In the genomic region with DNA sequence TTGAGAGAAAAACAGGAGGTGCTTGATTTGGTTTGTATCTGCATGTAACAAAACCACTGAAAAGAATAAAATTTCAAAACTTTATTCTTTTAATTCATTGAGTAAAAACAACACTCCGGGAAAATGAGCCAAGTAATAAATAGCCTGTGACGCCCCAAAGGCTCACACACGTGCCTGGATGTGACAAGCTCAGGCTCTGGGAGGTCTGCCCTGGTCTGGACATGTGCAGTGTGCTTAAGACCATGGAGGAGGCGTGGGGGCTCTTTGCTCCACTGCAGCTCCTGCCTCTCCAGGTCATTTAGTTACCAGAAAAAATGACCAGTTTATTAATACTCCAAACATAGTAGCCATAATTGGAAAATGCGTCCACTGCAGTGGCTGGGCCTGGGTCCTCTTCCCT, we compare ENCODE assay signal across 1 cellular context.
TF ChIP-seq lines count a peak whose summit lies in the region.

No MANE protein-coding gene starts in this region.

TF ChIP-seq in H1, 55 proteins besides CTCF, POLR2A, EP300 and RAD21 (continued from another document):
- TF ChIP-seq PHF8 (conservative IDR thresholded peaks at IDR 0.05; ENCODE audit: low read depth, low read length): no peak
- no peak for TF ChIP-seq CBX5 (IDR thresholded peaks at IDR 0.05; ENCODE audit: low read depth, low read length)
- no peak for TF ChIP-seq EZH2 (IDR thresholded peaks at IDR 0.05; ENCODE audit: low read depth, low read length, severe bottlenecking)
- TF ChIP-seq, protein P1, sequence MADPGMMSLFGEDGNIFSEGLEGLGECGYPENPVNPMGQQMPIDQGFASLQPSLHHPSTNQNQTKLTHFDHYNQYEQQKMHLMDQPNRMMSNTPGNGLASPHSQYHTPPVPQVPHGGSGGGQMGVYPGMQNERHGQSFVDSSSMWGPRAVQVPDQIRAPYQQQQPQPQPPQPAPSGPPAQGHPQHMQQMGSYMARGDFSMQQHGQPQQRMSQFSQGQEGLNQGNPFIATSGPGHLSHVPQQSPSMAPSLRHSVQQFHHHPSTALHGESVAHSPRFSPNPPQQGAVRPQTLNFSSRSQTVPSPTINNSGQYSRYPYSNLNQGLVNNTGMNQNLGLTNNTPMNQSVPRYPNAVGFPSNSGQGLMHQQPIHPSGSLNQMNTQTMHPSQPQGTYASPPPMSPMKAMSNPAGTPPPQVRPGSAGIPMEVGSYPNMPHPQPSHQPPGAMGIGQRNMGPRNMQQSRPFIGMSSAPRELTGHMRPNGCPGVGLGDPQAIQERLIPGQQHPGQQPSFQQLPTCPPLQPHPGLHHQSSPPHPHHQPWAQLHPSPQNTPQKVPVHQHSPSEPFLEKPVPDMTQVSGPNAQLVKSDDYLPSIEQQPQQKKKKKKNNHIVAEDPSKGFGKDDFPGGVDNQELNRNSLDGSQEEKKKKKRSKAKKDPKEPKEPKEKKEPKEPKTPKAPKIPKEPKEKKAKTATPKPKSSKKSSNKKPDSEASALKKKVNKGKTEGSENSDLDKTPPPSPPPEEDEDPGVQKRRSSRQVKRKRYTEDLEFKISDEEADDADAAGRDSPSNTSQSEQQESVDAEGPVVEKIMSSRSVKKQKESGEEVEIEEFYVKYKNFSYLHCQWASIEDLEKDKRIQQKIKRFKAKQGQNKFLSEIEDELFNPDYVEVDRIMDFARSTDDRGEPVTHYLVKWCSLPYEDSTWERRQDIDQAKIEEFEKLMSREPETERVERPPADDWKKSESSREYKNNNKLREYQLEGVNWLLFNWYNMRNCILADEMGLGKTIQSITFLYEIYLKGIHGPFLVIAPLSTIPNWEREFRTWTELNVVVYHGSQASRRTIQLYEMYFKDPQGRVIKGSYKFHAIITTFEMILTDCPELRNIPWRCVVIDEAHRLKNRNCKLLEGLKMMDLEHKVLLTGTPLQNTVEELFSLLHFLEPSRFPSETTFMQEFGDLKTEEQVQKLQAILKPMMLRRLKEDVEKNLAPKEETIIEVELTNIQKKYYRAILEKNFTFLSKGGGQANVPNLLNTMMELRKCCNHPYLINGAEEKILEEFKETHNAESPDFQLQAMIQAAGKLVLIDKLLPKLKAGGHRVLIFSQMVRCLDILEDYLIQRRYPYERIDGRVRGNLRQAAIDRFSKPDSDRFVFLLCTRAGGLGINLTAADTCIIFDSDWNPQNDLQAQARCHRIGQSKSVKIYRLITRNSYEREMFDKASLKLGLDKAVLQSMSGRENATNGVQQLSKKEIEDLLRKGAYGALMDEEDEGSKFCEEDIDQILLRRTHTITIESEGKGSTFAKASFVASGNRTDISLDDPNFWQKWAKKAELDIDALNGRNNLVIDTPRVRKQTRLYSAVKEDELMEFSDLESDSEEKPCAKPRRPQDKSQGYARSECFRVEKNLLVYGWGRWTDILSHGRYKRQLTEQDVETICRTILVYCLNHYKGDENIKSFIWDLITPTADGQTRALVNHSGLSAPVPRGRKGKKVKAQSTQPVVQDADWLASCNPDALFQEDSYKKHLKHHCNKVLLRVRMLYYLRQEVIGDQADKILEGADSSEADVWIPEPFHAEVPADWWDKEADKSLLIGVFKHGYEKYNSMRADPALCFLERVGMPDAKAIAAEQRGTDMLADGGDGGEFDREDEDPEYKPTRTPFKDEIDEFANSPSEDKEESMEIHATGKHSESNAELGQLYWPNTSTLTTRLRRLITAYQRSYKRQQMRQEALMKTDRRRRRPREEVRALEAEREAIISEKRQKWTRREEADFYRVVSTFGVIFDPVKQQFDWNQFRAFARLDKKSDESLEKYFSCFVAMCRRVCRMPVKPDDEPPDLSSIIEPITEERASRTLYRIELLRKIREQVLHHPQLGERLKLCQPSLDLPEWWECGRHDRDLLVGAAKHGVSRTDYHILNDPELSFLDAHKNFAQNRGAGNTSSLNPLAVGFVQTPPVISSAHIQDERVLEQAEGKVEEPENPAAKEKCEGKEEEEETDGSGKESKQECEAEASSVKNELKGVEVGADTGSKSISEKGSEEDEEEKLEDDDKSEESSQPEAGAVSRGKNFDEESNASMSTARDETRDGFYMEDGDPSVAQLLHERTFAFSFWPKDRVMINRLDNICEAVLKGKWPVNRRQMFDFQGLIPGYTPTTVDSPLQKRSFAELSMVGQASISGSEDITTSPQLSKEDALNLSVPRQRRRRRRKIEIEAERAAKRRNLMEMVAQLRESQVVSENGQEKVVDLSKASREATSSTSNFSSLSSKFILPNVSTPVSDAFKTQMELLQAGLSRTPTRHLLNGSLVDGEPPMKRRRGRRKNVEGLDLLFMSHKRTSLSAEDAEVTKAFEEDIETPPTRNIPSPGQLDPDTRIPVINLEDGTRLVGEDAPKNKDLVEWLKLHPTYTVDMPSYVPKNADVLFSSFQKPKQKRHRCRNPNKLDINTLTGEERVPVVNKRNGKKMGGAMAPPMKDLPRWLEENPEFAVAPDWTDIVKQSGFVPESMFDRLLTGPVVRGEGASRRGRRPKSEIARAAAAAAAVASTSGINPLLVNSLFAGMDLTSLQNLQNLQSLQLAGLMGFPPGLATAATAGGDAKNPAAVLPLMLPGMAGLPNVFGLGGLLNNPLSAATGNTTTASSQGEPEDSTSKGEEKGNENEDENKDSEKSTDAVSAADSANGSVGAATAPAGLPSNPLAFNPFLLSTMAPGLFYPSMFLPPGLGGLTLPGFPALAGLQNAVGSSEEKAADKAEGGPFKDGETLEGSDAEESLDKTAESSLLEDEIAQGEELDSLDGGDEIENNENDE (IDR thresholded peaks at IDR 0.05; ENCODE audit: insufficient replicate concordance, low read length): no peak
- TF ChIP-seq SP2 (IDR thresholded peaks at IDR 0.05; ENCODE audit: low read length): no peak
- TF ChIP-seq RNF2 (IDR thresholded peaks at IDR 0.05; ENCODE audit: borderline replicate concordance, low read depth, low read length, missing control alignments, poor library complexity, severe bottlenecking): no peak
- TF ChIP-seq, protein P2, sequence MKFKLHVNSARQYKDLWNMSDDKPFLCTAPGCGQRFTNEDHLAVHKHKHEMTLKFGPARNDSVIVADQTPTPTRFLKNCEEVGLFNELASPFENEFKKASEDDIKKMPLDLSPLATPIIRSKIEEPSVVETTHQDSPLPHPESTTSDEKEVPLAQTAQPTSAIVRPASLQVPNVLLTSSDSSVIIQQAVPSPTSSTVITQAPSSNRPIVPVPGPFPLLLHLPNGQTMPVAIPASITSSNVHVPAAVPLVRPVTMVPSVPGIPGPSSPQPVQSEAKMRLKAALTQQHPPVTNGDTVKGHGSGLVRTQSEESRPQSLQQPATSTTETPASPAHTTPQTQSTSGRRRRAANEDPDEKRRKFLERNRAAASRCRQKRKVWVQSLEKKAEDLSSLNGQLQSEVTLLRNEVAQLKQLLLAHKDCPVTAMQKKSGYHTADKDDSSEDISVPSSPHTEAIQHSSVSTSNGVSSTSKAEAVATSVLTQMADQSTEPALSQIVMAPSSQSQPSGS (IDR thresholded peaks at IDR 0.05; ENCODE audit: low read length): no peak
- no peak for TF ChIP-seq ASH2L (IDR thresholded peaks at IDR 0.05; ENCODE audit: low read length)
- no peak for TF ChIP-seq SRF (IDR thresholded peaks at IDR 0.05; ENCODE audit: low read depth, low read length)
- no peak for TF ChIP-seq HDAC2 (IDR thresholded peaks at IDR 0.05; ENCODE audit: borderline replicate concordance in 1 of 2, low read depth in 2 of 2, low read length in 2 of 2)
- TF ChIP-seq TCF12 (IDR thresholded peaks at IDR 0.05; ENCODE audit: low read depth, low read length): no peak
- TF ChIP-seq TEAD4 (IDR thresholded peaks at IDR 0.05; ENCODE audit: low read depth, low read length): no peak
- no peak for TF ChIP-seq SP1 (IDR thresholded peaks at IDR 0.05; ENCODE audit: low read depth, low read length)
- TF ChIP-seq GTF2F1 (IDR thresholded peaks at IDR 0.05; ENCODE audit: borderline replicate concordance, low read depth, low read length): no peak
- TF ChIP-seq POU5F1 (IDR thresholded peaks at IDR 0.05; ENCODE audit: low read depth, low read length): no peak
- no peak for TF ChIP-seq KDM1A (IDR thresholded peaks at IDR 0.05; ENCODE audit: borderline replicate concordance, low read length)
- TF ChIP-seq, protein P3, sequence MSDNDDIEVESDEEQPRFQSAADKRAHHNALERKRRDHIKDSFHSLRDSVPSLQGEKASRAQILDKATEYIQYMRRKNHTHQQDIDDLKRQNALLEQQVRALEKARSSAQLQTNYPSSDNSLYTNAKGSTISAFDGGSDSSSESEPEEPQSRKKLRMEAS (IDR thresholded peaks at IDR 0.05): no peak
